2 cellular contexts compared by ENCODE assay signal in the genomic region with DNA sequence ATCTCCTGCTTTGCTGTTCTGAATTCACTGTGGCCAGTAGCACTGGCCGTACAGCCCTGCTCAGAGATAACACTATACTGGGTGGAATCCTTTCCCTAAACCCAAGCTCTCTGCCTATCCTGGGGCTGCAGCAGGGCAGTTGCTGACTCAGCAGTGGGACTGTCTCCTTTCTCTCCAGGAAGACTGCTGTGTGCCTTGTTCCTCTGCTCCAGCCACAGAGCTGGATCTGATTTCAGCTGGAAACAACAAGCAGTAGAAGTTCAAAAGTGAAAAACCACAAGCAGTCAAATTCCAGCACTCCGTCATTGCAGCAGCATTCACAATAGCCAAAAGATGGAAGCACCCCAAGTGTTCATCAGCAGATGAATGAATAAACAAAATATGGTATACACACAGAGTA.
A peak's percentile ranks its signal among the peaks of the same experiment; 100 is the strongest.
TF ChIP-seq lines count a peak whose summit lies in the region.

No MANE protein-coding gene starts in this region.

TF ChIP-seq in HepG2, 621 proteins besides CTCF, POLR2A, EP300 and RAD21:
- TF ChIP-seq MAFK (conservative IDR thresholded peaks at IDR 0.05 in 1 of 2, IDR thresholded peaks at IDR 0.05 in 1 of 2; ENCODE audit: low read length in 2 of 2) (peak; percentile 61 to 85), ZNF383 (CRISPR knock-in tag; IDR thresholded peaks at IDR 0.05; ENCODE audit: borderline replicate concordance) (no peak), MAFF (IDR thresholded peaks at IDR 0.05; ENCODE audit: low read depth, low read length) (peak; percentile 71)
- TF ChIP-seq, protein P1, sequence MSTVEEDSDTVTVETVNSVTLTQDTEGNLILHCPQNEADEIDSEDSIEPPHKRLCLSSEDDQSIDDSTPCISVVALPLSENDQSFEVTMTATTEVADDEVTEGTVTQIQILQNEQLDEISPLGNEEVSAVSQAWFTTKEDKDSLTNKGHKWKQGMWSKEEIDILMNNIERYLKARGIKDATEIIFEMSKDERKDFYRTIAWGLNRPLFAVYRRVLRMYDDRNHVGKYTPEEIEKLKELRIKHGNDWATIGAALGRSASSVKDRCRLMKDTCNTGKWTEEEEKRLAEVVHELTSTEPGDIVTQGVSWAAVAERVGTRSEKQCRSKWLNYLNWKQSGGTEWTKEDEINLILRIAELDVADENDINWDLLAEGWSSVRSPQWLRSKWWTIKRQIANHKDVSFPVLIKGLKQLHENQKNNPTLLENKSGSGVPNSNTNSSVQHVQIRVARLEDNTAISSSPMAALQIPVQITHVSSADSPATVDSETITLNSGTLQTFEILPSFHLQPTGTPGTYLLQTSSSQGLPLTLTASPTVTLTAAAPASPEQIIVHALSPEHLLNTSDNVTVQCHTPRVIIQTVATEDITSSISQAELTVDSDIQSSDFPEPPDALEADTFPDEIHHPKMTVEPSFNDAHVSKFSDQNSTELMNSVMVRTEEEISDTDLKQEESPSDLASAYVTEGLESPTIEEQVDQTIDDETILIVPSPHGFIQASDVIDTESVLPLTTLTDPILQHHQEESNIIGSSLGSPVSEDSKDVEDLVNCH (CRISPR knock-in tag; IDR thresholded peaks at IDR 0.05), result no peak

TF ChIP-seq in K562, 482 proteins besides CTCF, POLR2A, EP300 and RAD21:
- TF ChIP-seq MAFG (tag; conservative IDR thresholded peaks at IDR 0.05) (0 out of 2 replicates have a peak, but pooled peaks have one; percentile 7), ZNF584 (CRISPR knock-in tag; IDR thresholded peaks at IDR 0.05; ENCODE audit: low read depth) (no peak)
